7 cellular contexts compared by ENCODE assay signal in genomic region chr10:87850742-87851205, GRCh38. TPM values are rescaled to one million over a fixed set of nuclear protein-coding genes. Genes with fewer than 3 reads are reported as not detected.
DNase-seq lines count a peak whose midpoint lies in the region; FAIRE-seq and TF ChIP-seq lines count a peak whose summit lies in the region.

No MANE protein-coding gene starts in this region.

- no peak overlapping the region for H3K4me3 ChIP-seq in SU-DHL-6 (ENCODE audit: insufficient read depth, low read length, poor library complexity, severe bottlenecking)
- H3K4me3 ChIP-seq in astrocyte (ENCODE audit: insufficient read depth, low read depth, low read length), result no peak overlapping the region

- peaks cover 4% of the 10 kb centered on the region for H3K4me1 Mint-ChIP-seq in astrocyte (ENCODE audit: low read depth, unreplicated experiment)

- H3K27ac Mint-ChIP-seq in astrocyte (ENCODE audit: unreplicated experiment), result no peak overlapping the region

- H3K9ac ChIP-seq in SU-DHL-6 (ENCODE audit: low read length), result peak overlapping the region; percentile 8; the same call in 1 of the 2 replicates
- no peak overlapping the region for H3K9ac ChIP-seq in astrocyte (ENCODE audit: low read length)

- H3K9me3 Mint-ChIP-seq in astrocyte (ENCODE audit: unreplicated experiment), result no peaks in the 10 kb centered on the region

- FAIRE-seq in astrocyte (lab: Jason Lieb, UNC), result peak; percentile 93

- no peaks in the 10 kb centered on the region for H4K20me1 ChIP-seq in SU-DHL-6 (ENCODE audit: low read depth, low read length)
- H4K20me1 ChIP-seq in astrocyte (ENCODE audit: insufficient read depth, low read length), result no peaks in the 10 kb centered on the region

- H3K36me3 Mint-ChIP-seq in astrocyte (ENCODE audit: low read depth, unreplicated experiment), result no peaks in the 10 kb centered on the region

- no peaks in the 10 kb centered on the region for H3K27me3 ChIP-seq in SU-DHL-6 (ENCODE audit: low read length)
- no peaks in the 10 kb centered on the region for H3K27me3 ChIP-seq in astrocyte (ENCODE audit: insufficient read depth, low read length)

- H3K27me3 Mint-ChIP-seq in astrocyte (ENCODE audit: low read depth, unreplicated experiment), result no peaks in the 10 kb centered on the region

- no peaks in the 10 kb centered on the region for H3K9me3 ChIP-seq in SU-DHL-6 (ENCODE audit: insufficient read depth, low read length)
- no peaks in the 10 kb centered on the region for H3K9me3 ChIP-seq in astrocyte (ENCODE audit: insufficient read depth, low read depth, low read length)

- H3K4me3 Mint-ChIP-seq in astrocyte (ENCODE audit: unreplicated experiment), result no peak overlapping the region

- H3K4me2 ChIP-seq in SU-DHL-6 (ENCODE audit: low read depth, low read length, poor library complexity, severe bottlenecking), result peak overlapping the region; percentile 9
- H3K4me2 ChIP-seq in astrocyte (ENCODE audit: low read length), result peak overlapping the region; percentile 1

- no peaks in the 10 kb centered on the region for H3K4me1 ChIP-seq in astrocyte (ENCODE audit: insufficient read depth, low read length)

- peak; percentile 41 for DNase-seq in GM04504 (ENCODE audit: low read depth)
- peak; percentile 98 for DNase-seq in Kasumi-1 (lab: John Stamatoyannopoulos, UW)
- peak; percentile 52 for DNase-seq in astrocyte (ENCODE audit: low read depth)
- DNase-seq in hippocampal formation (lab: John Stamatoyannopoulos, UW), result peak; percentile 30 to 40
- peak; percentile 13 for DNase-seq in stimulated activated CD4-positive, alpha-beta T cell treated with anti-CD3 and anti-CD28 coated beads, Interleukin-12 subunit alpha, Interleukin-12 subunit beta, amount 100 ng/mL, for 4 hours
- no peak for DNase-seq in DMS79 (lab: John Stamatoyannopoulos, UW)

- H2AFZ ChIP-seq in SU-DHL-6 (ENCODE audit: low read depth, low read length, severe bottlenecking) (peak overlapping the region; percentile 55), astrocyte (ENCODE audit: low read depth, low read length) (peak overlapping the region; percentile 41)

- H3K27ac ChIP-seq in SU-DHL-6 (ENCODE audit: low read depth, low read length), result no peak overlapping the region
- H3K27ac ChIP-seq in astrocyte (ENCODE audit: low read depth, low read length), result no peak overlapping the region

- no peaks in the 10 kb centered on the region for H3K79me2 ChIP-seq in SU-DHL-6 (ENCODE audit: insufficient read depth, low read length)
- no peaks in the 10 kb centered on the region for H3K79me2 ChIP-seq in astrocyte (ENCODE audit: insufficient read depth, low read length)

- H3K9me2 ChIP-seq in SU-DHL-6 (replicated peaks; ENCODE audit: insufficient read depth, low read length), result no peaks in the 10 kb centered on the region

- no peaks in the 10 kb centered on the region for H3F3A ChIP-seq in SU-DHL-6 (ENCODE audit: insufficient read depth)

- TF ChIP-seq CTCF in SU-DHL-6 (IDR thresholded peaks at IDR 0.05; ENCODE audit: insufficient read depth, low read length, poor library complexity, severe bottlenecking) (peak; percentile 44), astrocyte (IDR thresholded peaks at IDR 0.05; ENCODE audit: insufficient read depth, low read depth, low read length) (peak; percentile 60)

- H3K36me3 ChIP-seq in SU-DHL-6 (ENCODE audit: low read length) (no peaks in the 10 kb centered on the region), astrocyte (ENCODE audit: insufficient read depth, low read length) (no peaks in the 10 kb centered on the region)

RNA-seq across cellular contexts. Expression of gene KLLN, which starts 12.6 kb away (rescaled TPM):
- total RNA-seq in astrocyte, result 1.4 and 1.5 TPM in 2 replicates

RNA-seq across cellular contexts. Expression of gene PTEN, which starts 12.7 kb away (rescaled TPM):
- 90.3 and 99.2 TPM in 2 replicates for total RNA-seq in astrocyte

RNA-seq across cellular contexts. Expression of gene ATAD1, which starts 32.7 kb away (rescaled TPM):
- 71.0 and 72.5 TPM in 2 replicates for total RNA-seq in astrocyte
